ENCODE assay signal across 10 cellular contexts in the genomic region with DNA sequence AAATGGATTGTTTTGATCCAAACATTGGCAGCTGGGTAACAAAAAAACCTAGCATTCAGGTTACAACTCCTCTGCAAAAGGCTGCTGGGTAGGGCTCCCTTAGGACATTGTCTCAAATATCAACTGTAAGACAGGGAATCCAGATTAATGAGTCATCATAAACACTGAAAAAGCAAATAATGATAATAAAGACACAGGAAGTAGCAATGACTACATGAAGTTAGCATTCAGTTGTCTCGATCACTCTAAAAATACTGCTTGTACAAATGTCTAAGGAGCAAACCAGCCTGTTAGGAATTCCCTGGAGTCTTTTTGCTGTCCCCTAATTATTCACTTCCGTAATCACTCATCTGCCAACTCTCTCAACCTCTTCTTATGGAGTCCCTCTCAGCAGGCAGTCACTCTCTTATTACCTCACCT.
DNase-seq lines count a peak whose midpoint lies in the region; ATAC-seq and TF ChIP-seq lines count a peak whose summit lies in the region.
"Had no signal": no experiment of that assay in that cellular context is flagged by ENCODE, and none has a peak within 500 bp of the region (broad histone marks: within the 10 kb centered on the region; RNA-seq: fewer than 3 reads in every experiment).

No MANE protein-coding gene starts in this region.

- in situ Hi-C loops in GM13976 (cut with MboI; ENCODE audit: low sequenced_read_pairs, unreplicated experiment), result no loop called here

- ATAC-seq in GM21737 (IDR thresholded peaks at IDR 0.05; ENCODE audit: unreplicated experiment), result no peak

- TF ChIP-seq CTCF in GM13976 (IDR thresholded peaks at IDR 0.05; ENCODE audit: borderline replicate concordance, control extremely low read depth, extremely low read depth, insufficient read depth, missing control alignments), result no peak

- DNase-seq in COLO829 (ENCODE audit: low spot score) (peak; percentile 36), NCI-H1436 (lab: John Stamatoyannopoulos, UW) (peak; percentile 62), T1000 (lab: John Stamatoyannopoulos, UW) (peak; percentile 22), kidney tubule cell (ENCODE audit: low spot score) (peak; percentile 84), GM13976 (ENCODE audit: low spot score) (no peak), NOMO-1 (lab: John Stamatoyannopoulos, UW; ENCODE audit: unreplicated experiment in 2 of 2) (no peak), NCI-H1048 (lab: John Stamatoyannopoulos, UW) (no peak)
- DNase-seq: activated T-cell treated with anti-CD3 and anti-CD28 coated beads for 4 hours, GDM1 had no signal

Comparison
In these comparisons a context has a peak if more than half of its experiments do, and no peak if none do; other contexts are left out.
1. DNase-seq: peak in COLO829 (single experiment), NCI-H1436 (single experiment), T1000 (single experiment) and kidney tubule cell (single experiment); none in GM13976 (single experiment), NOMO-1 (0 of 2) and NCI-H1048 (single experiment).